2 cellular contexts compared by ENCODE assay signal in genomic region chr3:194484614-194485013, GRCh38.
TF ChIP-seq lines count a peak whose summit lies in the region.

No MANE protein-coding gene starts in this region.

TF ChIP-seq in K562, 482 proteins besides CTCF, POLR2A, EP300 and RAD21:
- TF ChIP-seq ZBTB33 (CRISPR knock-in tag; IDR thresholded peaks at IDR 0.05): peak; percentile 88
- TF ChIP-seq ARHGAP35 (IDR thresholded peaks at IDR 0.05; ENCODE audit: partially characterized antibody): no peak
- TF ChIP-seq CHD1 (IDR thresholded peaks at IDR 0.05; ENCODE audit: low read length): peak; percentile 40

TF ChIP-seq in neural cell, 6 proteins besides CTCF, POLR2A, EP300 and RAD21:
- TF ChIP-seq REST (IDR thresholded peaks at IDR 0.05; ENCODE audit: borderline replicate concordance) (no peak), POLR2AphosphoS5 (IDR thresholded peaks at IDR 0.05) (no peak), EZH2 (IDR thresholded peaks at IDR 0.05; ENCODE audit: borderline replicate concordance, insufficient read depth, low read length, poor library complexity, severe bottlenecking) (no peak), SMC3 (conservative IDR thresholded peaks at IDR 0.05; ENCODE audit: poor library complexity) (no peak), MXI1 (conservative IDR thresholded peaks at IDR 0.05; ENCODE audit: poor library complexity, severe bottlenecking) (no peak), TAF1 (IDR thresholded peaks at IDR 0.05; ENCODE audit: low read depth) (no peak)
TF ChIP-seq in neural cell: peak in this region for 0.
